8 cellular contexts compared by ENCODE assay signal in the genomic region with DNA sequence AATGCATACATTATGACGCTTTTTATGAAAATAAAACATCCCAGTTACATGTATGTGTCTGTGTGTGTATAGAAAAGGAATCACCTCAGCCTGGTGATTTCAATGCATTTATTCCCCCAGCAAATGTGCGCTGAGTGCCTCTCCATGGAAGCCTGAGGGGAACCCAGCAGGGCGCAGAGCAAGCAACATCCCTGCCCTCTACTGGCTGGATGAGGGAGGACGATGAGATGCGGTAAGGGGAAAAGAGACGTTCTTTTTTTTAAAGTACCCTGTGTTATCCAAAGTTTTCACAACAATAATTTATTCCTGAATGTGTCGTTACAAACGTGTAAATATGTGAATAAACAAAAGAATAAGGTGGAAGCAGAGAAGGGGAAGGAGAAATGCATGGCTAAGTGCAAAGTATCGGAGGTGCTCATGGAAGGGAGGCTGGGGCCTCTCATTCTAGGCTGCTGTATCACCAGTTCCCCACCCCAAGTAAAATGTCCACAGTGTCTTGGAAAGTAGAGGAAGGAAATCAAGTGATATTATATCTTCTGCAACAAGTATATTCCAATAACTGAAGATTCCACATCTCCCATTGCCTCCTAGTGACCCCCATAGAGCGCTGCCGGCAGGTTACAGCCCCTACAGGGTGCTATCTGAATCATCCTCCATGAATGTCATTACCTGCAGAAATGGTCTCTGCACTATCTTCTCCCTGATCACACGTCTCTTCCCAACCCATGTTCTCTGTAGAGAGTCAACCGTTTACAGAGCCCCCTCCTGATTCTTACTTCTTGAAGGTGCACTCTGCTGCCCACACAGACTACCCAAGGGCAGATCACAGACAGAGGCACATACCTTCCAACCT. TPM values are rescaled to one million over a fixed set of nuclear protein-coding genes. Genes with fewer than 3 reads are reported as not detected.
DNase-seq lines count a peak whose midpoint lies in the region; ATAC-seq, FAIRE-seq and TF ChIP-seq lines count a peak whose summit lies in the region.

No MANE protein-coding gene starts in this region.

- no peak overlapping the region for H3K27ac ChIP-seq in small intestine (ENCODE audit: low read depth in 1 of 2, low read length in 1 of 2)

- no peaks in the 10 kb centered on the region for H3K4me1 ChIP-seq in small intestine (ENCODE audit: control insufficient read depth in 2 of 2, insufficient read depth in 1 of 2, low read depth in 1 of 2, low read length in 1 of 2)

- H3K9me3 ChIP-seq in small intestine (ENCODE audit: control insufficient read depth, low read depth) = no peaks in the 10 kb centered on the region

- no peaks in the 10 kb centered on the region for H3K36me3 ChIP-seq in small intestine (ENCODE audit: control insufficient read depth in 2 of 2, insufficient read depth in 2 of 2, low read length in 2 of 2)

- H3K4me3 ChIP-seq in GM12865 (ENCODE audit: low read depth, low read length) (no peak overlapping the region), small intestine (ENCODE audit: low read depth in 1 of 2, low read length in 2 of 2) (no peak overlapping the region)

- WGBS in small intestine, 3 donors = 40 to 47% (median 42%) methylated on average over 13 of the region's 13 CpGs

- peak; percentile 78 for DNase-seq in AG08395 (ENCODE audit: low spot score)
- DNase-seq in GM12865 (ENCODE audit: low read depth) = peak; percentile 17
- peak; percentile 26 for DNase-seq in T1000 (lab: John Stamatoyannopoulos, UW)
- DNase-seq in glomerular visceral epithelial cell (ENCODE audit: extremely low spot score) = peak; percentile 43
- DNase-seq in small intestine = peak; percentile 9

- no peak for TF ChIP-seq POLR2A in GM18505 (IDR thresholded peaks at IDR 0.05; ENCODE audit: borderline replicate concordance, extremely low read depth, insufficient read depth, insufficient read length)

- peak; percentile 63 for TF ChIP-seq CTCF in GM12865 (IDR thresholded peaks at IDR 0.05; ENCODE audit: insufficient read depth, low read depth, low read length, missing control alignments)

- no peak for FAIRE-seq in small intestine (lab: Jason Lieb, UNC)

- ATAC-seq in HG03175 (IDR thresholded peaks at IDR 0.05; ENCODE audit: unreplicated experiment) = peak; percentile 79
- no peak for ATAC-seq in GM18505 (IDR thresholded peaks at IDR 0.05; ENCODE audit: unreplicated experiment)
- ATAC-seq in HG02623 (IDR thresholded peaks at IDR 0.05; ENCODE audit: unreplicated experiment) = no peak

- peaks cover 0 to 2% of the 10 kb centered on the region in 2 donors for H3K27me3 ChIP-seq in small intestine (ENCODE audit: control insufficient read depth in 2 of 2, insufficient read depth in 2 of 2, low read length in 2 of 2)

RNA-seq across cellular contexts. Expression of gene ABLIM3, which starts 13.0 kb away (rescaled TPM):
- polyA plus RNA-seq in small intestine = 10 to 100 TPM in 1 of 3 donors, 1 to 10 TPM in 1, under 1 TPM in 1; 0.89 to 10.0 (median 6.5) TPM

Comparison
In these comparisons a context has a peak if more than half of its experiments do, and no peak if none do; other contexts are left out.
1. DNase-seq: peak in every context shown above with its lines; median percentile 78 in AG08395; 43 in glomerular visceral epithelial cell; 26 in T1000; 17 in GM12865; 9 in small intestine.